ENCODE assay signal across 21 cellular contexts in genomic region chr9:17799383-17799782, GRCh38.
DNase-seq lines count a peak whose midpoint lies in the region; ATAC-seq and TF ChIP-seq lines count a peak whose summit lies in the region.
"Had no signal": no experiment of that assay in that cellular context is flagged by ENCODE, and none has a peak within 500 bp of the region (broad histone marks: within the 10 kb centered on the region; RNA-seq: fewer than 3 reads in every experiment).

No MANE protein-coding gene starts in this region.

- 64% methylated on average over 2 of the region's 2 CpGs for WGBS in suprapubic skin

- H3K9me3 Mint-ChIP-seq in activated T-helper 17 cell treated with anti-CD3 and anti-CD28 coated beads, Interleukin-2, amount 50 U/mL, for 72 hours, result no peaks in the 10 kb centered on the region

- no peak for TF ChIP-seq POLR2A in suprapubic skin (IDR thresholded peaks at IDR 0.05)

- no peak overlapping the region for H3K27ac ChIP-seq in suprapubic skin
- H3K27ac ChIP-seq: coronary artery, parathyroid adenoma had no signal

- H3K27ac Mint-ChIP-seq in activated T-helper 17 cell treated with anti-CD3 and anti-CD28 coated beads, Interleukin-2, amount 50 U/mL, for 72 hours, result no peak overlapping the region
- H3K27ac Mint-ChIP-seq: naive B cell had no signal

- no peaks in the 10 kb centered on the region for H3K36me3 Mint-ChIP-seq in activated T-helper 17 cell treated with anti-CD3 and anti-CD28 coated beads, Interleukin-2, amount 50 U/mL, for 72 hours (ENCODE audit: low read depth)
- H3K36me3 Mint-ChIP-seq: naive B cell had no signal

- no peaks in the 10 kb centered on the region for H3K27me3 Mint-ChIP-seq in activated T-helper 17 cell treated with anti-CD3 and anti-CD28 coated beads, Interleukin-2, amount 50 U/mL, for 72 hours
- H3K27me3 Mint-ChIP-seq: naive B cell had no signal

- no peaks in the 10 kb centered on the region for H3K4me1 Mint-ChIP-seq in activated T-helper 17 cell treated with anti-CD3 and anti-CD28 coated beads, Interleukin-2, amount 50 U/mL, for 72 hours
- H3K4me1 Mint-ChIP-seq: naive B cell had no signal

- TF ChIP-seq CTCF in fibroblast of pulmonary artery (IDR thresholded peaks at IDR 0.05; ENCODE audit: low read length, missing control alignments), result no peak
- TF ChIP-seq CTCF in retinal pigment epithelial cell (conservative IDR thresholded peaks at IDR 0.05; ENCODE audit: low read depth, low read length), result no peak
- no peak for TF ChIP-seq CTCF in suprapubic skin (IDR thresholded peaks at IDR 0.05)

- no peaks in the 10 kb centered on the region for H3K36me3 ChIP-seq in suprapubic skin

- ATAC-seq in activated T-helper 17 cell treated with anti-CD3 and anti-CD28 coated beads, Interleukin-2, amount 50 U/mL, for 72 hours (replicated peaks), result peak; percentile 31
- ATAC-seq in GM19324 (IDR thresholded peaks at IDR 0.05; ENCODE audit: low FRiP score, unreplicated experiment), result no peak
- ATAC-seq: Right ventricle myocardium inferior had no signal

- DNase-seq in HT1080 (ENCODE audit: low read depth) (peak; percentile 34), fibroblast of pulmonary artery (ENCODE audit: low read depth) (peak; percentile 28), retinal pigment epithelial cell (ENCODE audit: low read depth) (peak; percentile 51), NCI-H510A (lab: John Stamatoyannopoulos, UW) (no peak), suprapubic skin (ENCODE audit: low spot score in 2 of 2) (no peak)
- DNase-seq: activated CD4-positive, alpha-beta T cell treated with anti-CD3 and anti-CD28 coated beads, Interleukin-2, amount 50 U/mL, for 48 hours; activated naive CD4-positive, alpha-beta T cell treated with Interleukin-2 at 50 U/mL for 16 hours; activated T-cell treated with anti-CD3 and anti-CD28 coated beads for 4 hours; Calu3; head of caudate nucleus; naive B cell; NCI-H146; stimulated activated CD4-positive, alpha-beta T cell treated with anti-CD3 and anti-CD28 coated beads, Interleukin-4, amount 100 ng/mL, for 24 hours; T-helper 1 cell had no signal

- no peak for TF ChIP-seq EP300 in suprapubic skin (IDR thresholded peaks at IDR 0.05)

- H3K4me3 Mint-ChIP-seq in activated T-helper 17 cell treated with anti-CD3 and anti-CD28 coated beads, Interleukin-2, amount 50 U/mL, for 72 hours, result no peak overlapping the region
- H3K4me3 Mint-ChIP-seq: naive B cell had no signal

- peaks cover 7% of the 10 kb centered on the region for H3K4me1 ChIP-seq in suprapubic skin
- H3K4me1 ChIP-seq: parathyroid adenoma had no signal

- H3K27me3 ChIP-seq in suprapubic skin, result peaks cover 4% of the 10 kb centered on the region

- no peaks in the 10 kb centered on the region for H3K9me3 ChIP-seq in suprapubic skin

- H3K4me3 ChIP-seq in fibroblast of pulmonary artery (replicated peaks; ENCODE audit: low read depth, low read length) (no peak overlapping the region), retinal pigment epithelial cell (ENCODE audit: low read length) (no peak overlapping the region), suprapubic skin (no peak overlapping the region)
- H3K4me3 ChIP-seq: coronary artery, lung, skin epidermis had no signal

Comparison
In these comparisons a context has a peak if more than half of its experiments do, and no peak if none do; other contexts are left out.
1. DNase-seq: peak in HT1080 (single experiment), fibroblast of pulmonary artery (single experiment) and retinal pigment epithelial cell (single experiment); none in NCI-H510A (single experiment) and suprapubic skin (0 of 2).